Comparison of ENCODE assay signal across 16 cellular contexts in the genomic region with DNA sequence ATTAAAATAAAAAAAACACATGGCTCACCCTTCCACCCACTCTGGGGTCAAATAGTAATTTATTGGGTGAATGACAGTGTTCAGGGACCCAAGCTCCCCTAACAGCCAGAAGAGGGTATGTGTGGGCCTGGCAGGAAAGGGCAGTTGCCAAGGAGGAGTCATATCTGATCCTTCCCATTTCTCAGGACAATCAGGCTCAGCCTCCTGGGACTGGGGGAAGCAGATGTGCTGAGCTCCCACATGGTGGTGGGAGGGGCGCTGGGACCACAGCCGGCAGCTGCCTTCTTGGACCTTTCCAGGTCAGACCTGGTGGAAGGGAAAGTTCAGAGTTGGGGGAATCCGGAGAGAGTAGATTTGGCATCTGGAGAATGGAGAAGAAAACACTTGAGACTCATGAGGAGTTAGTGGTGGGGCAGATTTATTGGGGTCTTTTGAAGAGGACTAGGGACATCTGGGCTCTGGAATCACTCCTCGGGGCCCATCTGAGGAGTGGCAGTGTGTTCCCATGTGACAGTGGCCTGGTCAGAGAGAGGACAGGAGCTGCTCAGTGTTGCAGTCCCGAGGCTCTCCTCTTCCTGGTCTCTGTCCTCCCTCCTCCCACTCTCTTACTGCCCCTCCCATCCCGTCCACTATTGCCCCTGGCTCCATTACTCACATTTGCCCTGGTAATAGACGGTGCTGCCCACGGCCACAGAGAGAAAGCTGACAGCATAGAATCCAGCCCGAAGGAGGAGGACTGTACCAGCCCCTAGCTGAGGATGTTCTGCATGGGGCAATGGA. TPM values are rescaled to one million over a fixed set of nuclear protein-coding genes. Genes with fewer than 3 reads are reported as not detected.
DNase-seq lines count a peak whose midpoint lies in the region; ATAC-seq, FAIRE-seq and TF ChIP-seq lines count a peak whose summit lies in the region.
"Had no signal": no experiment of that assay in that cellular context is flagged by ENCODE, and none has a peak within 500 bp of the region (broad histone marks: within the 10 kb centered on the region; RNA-seq: fewer than 3 reads in every experiment).

No MANE protein-coding gene starts in this region.

- no peak overlapping the region for H4K8ac ChIP-seq in trophoblast cell (ENCODE audit: low read depth, low read length)

- H3K79me1 ChIP-seq in trophoblast cell (ENCODE audit: low read length), result no peaks in the 10 kb centered on the region

- H3K9me1 ChIP-seq in K562 (ENCODE audit: control insufficient read depth, insufficient read depth, low read length), result peaks cover 3% of the 10 kb centered on the region

- in situ Hi-C loops in K562 (cut with MboI), result no loop called here

- no peak overlapping the region for H2AK5ac ChIP-seq in trophoblast cell (ENCODE audit: low read length)

- DNase-seq in activated CD8-positive, alpha-beta memory T cell treated with anti-CD3 and anti-CD28 coated beads, Interleukin-2, amount 10 ng/mL, durations not matched to agents 7 days and 5 days, result no peak
- no peak for DNase-seq in activated CD8-positive, alpha-beta memory T cell treated with anti-CD3 and anti-CD28 coated beads, Interleukin-2, amount 50 U/mL, for 4 hours
- DNase-seq in M059J (ENCODE audit: low read depth), result peak; percentile 34
- no peak for DNase-seq in K562 (ENCODE audit: extremely low read depth in 1 of 4, low spot score in 3 of 4)
- DNase-seq in trophoblast cell, result no peak
- DNase-seq in HuH-7 (ENCODE audit: low spot score), result no peak
- no peak for DNase-seq in effector CD4-positive, alpha-beta T cell
- no peak for DNase-seq in UCSD-AML1 (lab: John Stamatoyannopoulos, UW; ENCODE audit: unreplicated experiment)
- DNase-seq: cortex of kidney, foreskin fibroblast, NCI-H1092 treated with DMSO at 0.1 percent for 48 hours, NCI-H446 treated with DMSO at 0.1 percent for 48 hours, nucleus accumbens had no signal

- H4K12ac ChIP-seq in trophoblast cell (ENCODE audit: low read depth, low read length), result peak overlapping the region; percentile 21

- peak overlapping the region; percentile 71 for H3K27ac Mint-ChIP-seq in activated CD8-positive, alpha-beta memory T cell treated with anti-CD3 and anti-CD28 coated beads, Interleukin-2, amount 10 ng/mL, durations not matched to agents 7 days and 5 days
- H3K27ac Mint-ChIP-seq: WTC11 had no signal

- H3K4me3 Mint-ChIP-seq in activated CD8-positive, alpha-beta memory T cell treated with anti-CD3 and anti-CD28 coated beads, Interleukin-2, amount 10 ng/mL, durations not matched to agents 7 days and 5 days, result peak overlapping the region; percentile 9
- H3K4me3 Mint-ChIP-seq: WTC11 had no signal

- no peak overlapping the region for H2BK120ac ChIP-seq in trophoblast cell (ENCODE audit: insufficient read depth, low read length, poor library complexity)

- H3K9me3 Mint-ChIP-seq in activated CD8-positive, alpha-beta memory T cell treated with anti-CD3 and anti-CD28 coated beads, Interleukin-2, amount 10 ng/mL, durations not matched to agents 7 days and 5 days (ENCODE audit: low read depth), result no peaks in the 10 kb centered on the region
- H3K9me3 Mint-ChIP-seq: WTC11 had no signal

- H2BK12ac ChIP-seq in trophoblast cell (ENCODE audit: low read length), result no peak overlapping the region

- no peak for TF ChIP-seq POLR2A in K562 (conservative IDR thresholded peaks at IDR 0.05)

- H3K4me3 ChIP-seq in K562, result no peak overlapping the region
- no peak overlapping the region for H3K4me3 ChIP-seq in trophoblast cell (ENCODE audit: low read depth, low read length)

- no peak for TF ChIP-seq EP300 in K562 (IDR thresholded peaks at IDR 0.05; ENCODE audit: low read length)

- H3K4me1 ChIP-seq in K562 (replicated peaks in 1 of 2; ENCODE audit: control insufficient read depth in 2 of 2, insufficient read depth in 2 of 2, low read length in 2 of 2) (peaks cover 28 to 46% of the 10 kb centered on the region in 2 experiments), trophoblast cell (ENCODE audit: control insufficient read depth in 1 of 2, insufficient read depth in 2 of 2, low read length in 2 of 2) (no peaks in the 10 kb centered on the region)

- no peak overlapping the region for H3K4ac ChIP-seq in trophoblast cell (ENCODE audit: low read depth, low read length)

- POLR2A ChIA-PET in K562 (lab: Yijun Ruan, JAX), result interaction anchor here (0.6 to 2.8 kb wide), 8 partner anchors 13 to 616 kb away, joined by 3 to 10 read pairs (median 3); a partner anchor contains a TSS

- no peaks in the 10 kb centered on the region for H4K20me1 ChIP-seq in K562 (replicated peaks; ENCODE audit: control insufficient read depth, insufficient read depth, low read length)

- no peak overlapping the region for H3K4me2 ChIP-seq in K562 (ENCODE audit: insufficient read depth, low read length)
- H3K4me2 ChIP-seq in trophoblast cell (ENCODE audit: low read length), result no peak overlapping the region

- intact Hi-C loops in K562 (cut with micrococcal nuclease), result loop anchor here (10.0 kb wide), 1 partner anchor 394 kb away; no protein-coding TSS in a partner anchor

- H3K36me3 ChIP-seq in K562 (ENCODE audit: control insufficient read depth, insufficient read depth, low read length) (no peaks in the 10 kb centered on the region), trophoblast cell (ENCODE audit: control insufficient read depth in 1 of 2, insufficient read depth in 2 of 2, low read length in 2 of 2) (no peaks in the 10 kb centered on the region)

- H3K4me1 Mint-ChIP-seq in activated CD8-positive, alpha-beta memory T cell treated with anti-CD3 and anti-CD28 coated beads, Interleukin-2, amount 10 ng/mL, durations not matched to agents 7 days and 5 days, result peaks cover 87% of the 10 kb centered on the region

- H3K27me3 Mint-ChIP-seq in activated CD8-positive, alpha-beta memory T cell treated with anti-CD3 and anti-CD28 coated beads, Interleukin-2, amount 10 ng/mL, durations not matched to agents 7 days and 5 days, result no peaks in the 10 kb centered on the region

- CTCF ChIA-PET in activated CD8-positive, alpha-beta memory T cell treated with anti-CD3 and anti-CD28 coated beads, Interleukin-2, amount 10 ng/mL, durations not matched to agents 7 days and 5 days (lab: Charles Lee), result interaction anchor here (1.0 to 26.0 kb wide), 5 partner anchors 5 to 43 kb away, joined by 4 to 952 read pairs (median 931); a partner anchor contains a TSS
- CTCF ChIA-PET in K562 (lab: Yijun Ruan, JAX; ENCODE audit: low intra/inter-chr PET ratio), result interaction anchor here (0.6 to 0.9 kb wide), 2 partner anchors 10 to 34 kb away, joined by 3 read pairs; no protein-coding TSS in a partner anchor

- H3K27ac ChIP-seq in K562 (ENCODE audit: extremely low read depth, low read depth, low read length) (no peak overlapping the region), trophoblast cell (ENCODE audit: low read depth, low read length) (no peak overlapping the region)
- H3K27ac ChIP-seq: RWPE1 had no signal

- no peaks in the 10 kb centered on the region for H3K79me2 ChIP-seq in K562 (ENCODE audit: control insufficient read depth, insufficient read depth, low read length)
- no peaks in the 10 kb centered on the region for H3K79me2 ChIP-seq in trophoblast cell (ENCODE audit: control insufficient read depth, insufficient read depth, low read length, poor library complexity)

- H3K36me3 Mint-ChIP-seq in activated CD8-positive, alpha-beta memory T cell treated with anti-CD3 and anti-CD28 coated beads, Interleukin-2, amount 10 ng/mL, durations not matched to agents 7 days and 5 days, result peaks cover 25% of the 10 kb centered on the region
- H3K36me3 Mint-ChIP-seq: WTC11 had no signal

- FAIRE-seq in K562 (lab: Jason Lieb, UNC), result no peak

- ATAC-seq in activated CD8-positive, alpha-beta memory T cell treated with anti-CD3 and anti-CD28 coated beads, Interleukin-2, amount 10 ng/mL, durations not matched to agents 7 days and 5 days, result no peak
- peak; percentile 60 for ATAC-seq in K562
- ATAC-seq: WTC11 had no signal

- no peak for TF ChIP-seq RAD21 in K562 (CRISPR knock-in tag; conservative IDR thresholded peaks at IDR 0.05 in 1 of 2, IDR thresholded peaks at IDR 0.05 in 1 of 2)

- H3K9ac ChIP-seq in K562 (ENCODE audit: insufficient read depth in 1 of 2, low read depth in 2 of 2, low read length in 2 of 2) (peak overlapping the region; percentile 23 to 85; a peak in 3 of 4 replicates), trophoblast cell (ENCODE audit: low read length) (no peak overlapping the region)

- H3K27me3 ChIP-seq in K562 (ENCODE audit: control insufficient read depth in 2 of 2, insufficient read depth in 2 of 2, low read length in 2 of 2) (no peaks in the 10 kb centered on the region), trophoblast cell (ENCODE audit: insufficient read depth, low read length) (no peaks in the 10 kb centered on the region)

- H2AFZ ChIP-seq in K562 (ENCODE audit: low read depth, low read length), result peak overlapping the region; percentile 77
- peak overlapping the region; percentile 37 for H2AFZ ChIP-seq in trophoblast cell (ENCODE audit: insufficient read depth, low read length, poor library complexity)

- TF ChIP-seq CTCF in K562 (IDR thresholded peaks at IDR 0.05 in 2 of 3, conservative IDR thresholded peaks at IDR 0.05 in 1 of 3; ENCODE audit: insufficient read depth in 2 of 3, low read depth in 1 of 3, low read length in 3 of 3), result no peak

- WGBS in K562 (ENCODE audit: insufficient coverage, low coverage, missing lambda C conversion rate), result 30% methylated on average over 9 of the region's 9 CpGs
- no CpG with 5 or more reads among the region's 9 CpGs for WGBS in trophoblast cell (ENCODE audit: extremely low coverage, insufficient coverage, insufficient read length)

- H2BK5ac ChIP-seq in trophoblast cell (ENCODE audit: low read depth, low read length, poor library complexity), result no peak overlapping the region

- H3K14ac ChIP-seq in trophoblast cell (ENCODE audit: low read length), result no peak overlapping the region

- BruUV-seq in K562 (replicated peaks; lab: Mats Ljungman, UMichigan), result no TSS peak

- H3K18ac ChIP-seq in trophoblast cell (ENCODE audit: low read length), result no peak overlapping the region

- H3K9me3 ChIP-seq in K562 (replicated peaks; ENCODE audit: control insufficient read depth, insufficient read depth, low read depth, low read length), result no peaks in the 10 kb centered on the region
- H3K9me3 ChIP-seq in trophoblast cell (ENCODE audit: insufficient read depth, low read depth, low read length), result no peaks in the 10 kb centered on the region

- H4K91ac ChIP-seq in trophoblast cell (ENCODE audit: low read depth, low read length), result peak overlapping the region; percentile 22

- H3K23ac ChIP-seq in trophoblast cell (ENCODE audit: low read length), result no peak overlapping the region

RNA-seq across cellular contexts. Expression of a gene that starts 3.0 kb away (rescaled TPM):
- 100 to 1,000 TPM in 1 of 2 experiments, 10 to 100 TPM in 1; 71.6 to 109 TPM for total RNA-seq in activated CD8-positive, alpha-beta memory T cell treated with anti-CD3 and anti-CD28 coated beads, Interleukin-2, amount 10 ng/mL, durations not matched to agents 7 days and 5 days
- not detected in 2 replicates for total RNA-seq in M059J (2014; rRNA removed; shearing (Covaris generic))
- total RNA-seq in K562 (2011; cell fraction: chromatin; rRNA removed; ENCODE audit: low replicate concordance), result 0.90 and 0.92 TPM in 2 replicates
- total RNA-seq in K562 (2011; cell fraction: nucleolus; rRNA removed), result 0.79 and 0.83 TPM in 2 replicates
- total RNA-seq in K562 (2011; cell fraction: nucleoplasm; rRNA removed), result 0.59 and 1.4 TPM in 2 replicates
- total RNA-seq in K562 (2014; rRNA removed) (0.49 and 0.82 TPM in 2 replicates), K562 (2014; rRNA removed; fragmentation: Illumina TruSeq; extraction: Trizol) (0.99 and 1.3 TPM in 2 replicates), K562 (2015; rRNA removed; fragmentation: Illumina TruSeq; extraction: Trizol) (7.6 and 7.8 TPM in 2 replicates), K562 (2021) (1.7 and 1.9 TPM in 2 replicates)
- polyA plus RNA-seq in K562 (2011; rRNA removed) (1.3 and 2.5 TPM in 2 replicates), K562 (2014; fragmentation: Illumina TruSeq; extraction: Trizol) (1.7 and 2.4 TPM in 2 replicates), K562 (2014; fragmentation: Nextera tagmentation; extraction: Ambion mirVana) (1 to 10 TPM; 1.8 to 2.0 TPM), K562 (2014; rRNA removed) (1.3 and 1.5 TPM in 2 replicates)
- 2.3 and 3.4 TPM in 2 replicates for polyA plus RNA-seq in K562 (2011; cell fraction: cytosol; rRNA removed)
- 2.6 and 3.1 TPM in 2 replicates for polyA plus RNA-seq in K562 (2011; cell fraction: nucleus; rRNA removed)
- 4.1 and 10.4 TPM in 2 replicates for polyA plus RNA-seq in K562 (2012)
- polyA minus RNA-seq in K562 (2011; rRNA and poly(A)+ RNA removed), result 1.8 and 1.9 TPM in 2 replicates
- polyA minus RNA-seq in K562 (2011; cell fraction: cytosol; rRNA and poly(A)+ RNA removed), result 4.3 TPM in 1 of 2 replicates, not detected in the other
- polyA minus RNA-seq in K562 (2011; cell fraction: nucleus; rRNA and poly(A)+ RNA removed), result 0.67 and 0.89 TPM in 2 replicates
- 0.31 and 0.34 TPM in 2 replicates for polyA plus RNA-seq in trophoblast cell (2013)

RNA-seq across cellular contexts. Expression of a gene that starts 3.7 kb away (rescaled TPM):
- total RNA-seq in activated CD8-positive, alpha-beta memory T cell treated with anti-CD3 and anti-CD28 coated beads, Interleukin-2, amount 10 ng/mL, durations not matched to agents 7 days and 5 days, result 100 to 1,000 TPM; 137 to 152 TPM
- not detected in 2 replicates for total RNA-seq in M059J (2014; rRNA removed; shearing (Covaris generic))
- 1.3 TPM in 1 of 2 replicates, not detected in the other for total RNA-seq in K562 (2011; cell fraction: chromatin; rRNA removed; ENCODE audit: low replicate concordance)
- total RNA-seq in K562 (2011; cell fraction: nucleolus; rRNA removed), result 1.4 and 3.8 TPM in 2 replicates
- total RNA-seq in K562 (2011; cell fraction: nucleoplasm; rRNA removed), result 0.95 and 3.0 TPM in 2 replicates
- total RNA-seq in K562 (2014; rRNA removed) (not detected in 2 replicates), K562 (2014; rRNA removed; fragmentation: Illumina TruSeq; extraction: Trizol) (0.22 TPM in 2 replicates), K562 (2015; rRNA removed; fragmentation: Illumina TruSeq; extraction: Trizol) (0.29 and 0.94 TPM in 2 replicates), K562 (2021) (0.67 and 0.86 TPM in 2 replicates)
- polyA plus RNA-seq in K562 (2011; rRNA removed) (0.84 and 1.3 TPM in 2 replicates), K562 (2014; fragmentation: Illumina TruSeq; extraction: Trizol) (0.40 and 0.93 TPM in 2 replicates), K562 (2014; fragmentation: Nextera tagmentation; extraction: Ambion mirVana) (1 to 10 TPM; 1.3 to 1.9 TPM), K562 (2014; rRNA removed) (0.84 and 0.88 TPM in 2 replicates)
- polyA plus RNA-seq in K562 (2011; cell fraction: cytosol; rRNA removed), result 1.1 and 3.3 TPM in 2 replicates
- 0.21 and 1.7 TPM in 2 replicates for polyA plus RNA-seq in K562 (2011; cell fraction: nucleus; rRNA removed)
- 1.5 TPM in 2 replicates for polyA plus RNA-seq in K562 (2012)
- 1.1 and 2.1 TPM in 2 replicates for polyA minus RNA-seq in K562 (2011; rRNA and poly(A)+ RNA removed)
- polyA minus RNA-seq in K562 (2011; cell fraction: cytosol; rRNA and poly(A)+ RNA removed), result not detected in 2 replicates
- polyA minus RNA-seq in K562 (2011; cell fraction: nucleus; rRNA and poly(A)+ RNA removed), result not detected in 2 replicates
- not detected in 2 replicates for polyA plus RNA-seq in trophoblast cell (2013)
- total RNA-seq: urinary bladder, WTC11 had no signal

RNA-seq across cellular contexts. Expression of a gene that starts 6.8 kb away (rescaled TPM):
- total RNA-seq in activated CD8-positive, alpha-beta memory T cell treated with anti-CD3 and anti-CD28 coated beads, Interleukin-2, amount 10 ng/mL, durations not matched to agents 7 days and 5 days, result 100 to 1,000 TPM; 608 to 839 TPM
- total RNA-seq in M059J (2014; rRNA removed; shearing (Covaris generic)), result 2.1 and 4.6 TPM in 2 replicates
- total RNA-seq in K562 (2011; cell fraction: chromatin; rRNA removed; ENCODE audit: low replicate concordance), result not detected in 2 replicates
- not detected in 2 replicates for total RNA-seq in K562 (2011; cell fraction: nucleolus; rRNA removed)
- total RNA-seq in K562 (2011; cell fraction: nucleoplasm; rRNA removed), result not detected in 2 replicates
- total RNA-seq in K562 (2014; rRNA removed) (not detected in 2 replicates), K562 (2014; rRNA removed; fragmentation: Illumina TruSeq; extraction: Trizol) (not detected in 2 replicates), K562 (2015; rRNA removed; fragmentation: Illumina TruSeq; extraction: Trizol) (0.30 TPM in 1 of 2 replicates, not detected in the other), K562 (2021) (0.51 and 1.0 TPM in 2 replicates)
- polyA plus RNA-seq in K562 (2011; rRNA removed) (0.11 TPM in 1 of 2 replicates, not detected in the other), K562 (2014; fragmentation: Illumina TruSeq; extraction: Trizol) (not detected in 2 replicates), K562 (2014; fragmentation: Nextera tagmentation; extraction: Ambion mirVana) (not detected), K562 (2014; rRNA removed) (0.07 and 0.27 TPM in 2 replicates)
- 0.18 TPM in 1 of 2 replicates, not detected in the other for polyA plus RNA-seq in K562 (2011; cell fraction: cytosol; rRNA removed)
- not detected in 2 replicates for polyA plus RNA-seq in K562 (2011; cell fraction: nucleus; rRNA removed)
- 0.94 and 1.5 TPM in 2 replicates for polyA plus RNA-seq in K562 (2012)
- polyA minus RNA-seq in K562 (2011; rRNA and poly(A)+ RNA removed), result not detected in 2 replicates
- polyA minus RNA-seq in K562 (2011; cell fraction: cytosol; rRNA and poly(A)+ RNA removed), result not detected in 2 replicates
- 0.56 TPM in 1 of 2 replicates, not detected in the other for polyA minus RNA-seq in K562 (2011; cell fraction: nucleus; rRNA and poly(A)+ RNA removed)
- polyA plus RNA-seq in trophoblast cell (2013), result 3.6 and 3.9 TPM in 2 replicates

RNA-seq across cellular contexts. Expression of a gene that starts 13.7 kb away (rescaled TPM):
- total RNA-seq in activated CD8-positive, alpha-beta memory T cell treated with anti-CD3 and anti-CD28 coated beads, Interleukin-2, amount 10 ng/mL, durations not matched to agents 7 days and 5 days, result 10 to 100 TPM; 58.8 to 65.1 TPM
- 0.47 and 0.62 TPM in 2 replicates for total RNA-seq in M059J (2014; rRNA removed; shearing (Covaris generic))
- total RNA-seq in K562 (2011; cell fraction: chromatin; rRNA removed; ENCODE audit: low replicate concordance), result not detected in 2 replicates
- total RNA-seq in K562 (2011; cell fraction: nucleolus; rRNA removed), result not detected in 2 replicates
- not detected in 2 replicates for total RNA-seq in K562 (2011; cell fraction: nucleoplasm; rRNA removed)
- total RNA-seq in K562 (2014; rRNA removed) (not detected in 2 replicates), K562 (2014; rRNA removed; fragmentation: Illumina TruSeq; extraction: Trizol) (not detected in 2 replicates), K562 (2015; rRNA removed; fragmentation: Illumina TruSeq; extraction: Trizol) (not detected in 2 replicates), K562 (2021) (0.36 and 0.40 TPM in 2 replicates)
- polyA plus RNA-seq in K562 (2011; rRNA removed) (not detected in 2 replicates), K562 (2014; fragmentation: Illumina TruSeq; extraction: Trizol) (not detected in 2 replicates), K562 (2014; fragmentation: Nextera tagmentation; extraction: Ambion mirVana) (not detected), K562 (2014; rRNA removed) (0.08 TPM in 1 of 2 replicates, not detected in the other)
- 0.07 TPM in 1 of 2 replicates, not detected in the other for polyA plus RNA-seq in K562 (2011; cell fraction: cytosol; rRNA removed)
- polyA plus RNA-seq in K562 (2011; cell fraction: nucleus; rRNA removed), result 0.26 TPM in 1 of 2 replicates, not detected in the other
- polyA plus RNA-seq in K562 (2012), result 0.04 and 0.32 TPM in 2 replicates
- polyA minus RNA-seq in K562 (2011; rRNA and poly(A)+ RNA removed), result not detected in 2 replicates
- polyA minus RNA-seq in K562 (2011; cell fraction: cytosol; rRNA and poly(A)+ RNA removed), result not detected in 2 replicates
- not detected in 2 replicates for polyA minus RNA-seq in K562 (2011; cell fraction: nucleus; rRNA and poly(A)+ RNA removed)
- 2.0 and 2.1 TPM in 2 replicates for polyA plus RNA-seq in trophoblast cell (2013)
- total RNA-seq: urinary bladder had no signal

RNA-seq across cellular contexts. Expression of a gene that starts 17.0 kb away (rescaled TPM):
- total RNA-seq in activated CD8-positive, alpha-beta memory T cell treated with anti-CD3 and anti-CD28 coated beads, Interleukin-2, amount 10 ng/mL, durations not matched to agents 7 days and 5 days, result 10 to 100 TPM; 21.8 to 70.0 TPM
- total RNA-seq in M059J (2014; rRNA removed; shearing (Covaris generic)), result not detected in 2 replicates
- total RNA-seq in K562 (2011; cell fraction: chromatin; rRNA removed; ENCODE audit: low replicate concordance), result not detected in 2 replicates
- not detected in 2 replicates for total RNA-seq in K562 (2011; cell fraction: nucleolus; rRNA removed)
- total RNA-seq in K562 (2011; cell fraction: nucleoplasm; rRNA removed), result not detected in 2 replicates
- not detected in 2 replicates for total RNA-seq in K562 (2014; rRNA removed)
- not detected in 2 replicates for total RNA-seq in K562 (2014; rRNA removed; fragmentation: Illumina TruSeq; extraction: Trizol)
- total RNA-seq in K562 (2015; rRNA removed; fragmentation: Illumina TruSeq; extraction: Trizol), result not detected in 2 replicates
- total RNA-seq in K562 (2021), result 0.80 and 0.87 TPM in 2 replicates
- not detected in 2 replicates for polyA plus RNA-seq in K562 (2011; rRNA removed)
- not detected in 2 replicates for polyA plus RNA-seq in K562 (2011; cell fraction: cytosol; rRNA removed)
- polyA plus RNA-seq in K562 (2011; cell fraction: nucleus; rRNA removed), result 0.07 and 0.11 TPM in 2 replicates
- 0.17 TPM in 1 of 2 replicates, not detected in the other for polyA plus RNA-seq in K562 (2012)
- not detected in 2 replicates for polyA plus RNA-seq in K562 (2014; fragmentation: Illumina TruSeq; extraction: Trizol)
- not detected for polyA plus RNA-seq in K562 (2014; fragmentation: Nextera tagmentation; extraction: Ambion mirVana)
- polyA plus RNA-seq in K562 (2014; rRNA removed), result not detected in 2 replicates
- not detected in 2 replicates for polyA minus RNA-seq in K562 (2011; rRNA and poly(A)+ RNA removed)
- polyA minus RNA-seq in K562 (2011; cell fraction: cytosol; rRNA and poly(A)+ RNA removed), result not detected in 2 replicates
- polyA minus RNA-seq in K562 (2011; cell fraction: nucleus; rRNA and poly(A)+ RNA removed), result not detected in 2 replicates
- polyA plus RNA-seq in trophoblast cell (2013), result 0.16 and 0.26 TPM in 2 replicates
- total RNA-seq: urinary bladder had no signal

Comparison
In these comparisons a context has a peak if more than half of its experiments do, and no peak if none do; other contexts are left out.
1. RNA of a gene that starts 3.0 kb away (total RNA-seq): 71.6 to 109 TPM in activated CD8-positive, alpha-beta memory T cell treated with anti-CD3 and anti-CD28 coated beads, Interleukin-2, amount 10 ng/mL, durations not matched to agents 7 days and 5 days; 0.49 to 7.8 TPM in K562 and not detected in M059J; every median in the first group is over 4 times any median in the second.
2. RNA of a gene that starts 3.7 kb away (total RNA-seq): 137 to 152 TPM in activated CD8-positive, alpha-beta memory T cell treated with anti-CD3 and anti-CD28 coated beads, Interleukin-2, amount 10 ng/mL, durations not matched to agents 7 days and 5 days; 0.22 to 3.8 TPM in K562 and not detected in M059J; every median in the first group is over 10 times any median in the second.
3. RNA of a gene that starts 6.8 kb away (total RNA-seq): 608 to 839 TPM in activated CD8-positive, alpha-beta memory T cell treated with anti-CD3 and anti-CD28 coated beads, Interleukin-2, amount 10 ng/mL, durations not matched to agents 7 days and 5 days; 2.1 to 4.6 TPM in M059J and 0.30 to 1.0 TPM in K562; every median in the first group is over 100 times any median in the second.